8 cellular contexts compared by ENCODE assay signal in genomic region chr21:42097860-42098259, GRCh38. TPM values are rescaled to one million over a fixed set of nuclear protein-coding genes. Genes with fewer than 3 reads are reported as not detected.
DNase-seq lines count a peak whose midpoint lies in the region; ATAC-seq and TF ChIP-seq lines count a peak whose summit lies in the region.

No MANE protein-coding gene starts in this region.

- DNase-seq in DMS79 (lab: John Stamatoyannopoulos, UW), result peak; percentile 56
- DNase-seq in NCI-H2029 (lab: John Stamatoyannopoulos, UW), result peak; percentile 80
- peak in 3 of 4 donors; percentile 36 to 74 (median 38) for DNase-seq in body of pancreas
- no peak for DNase-seq in left lobe of liver (ENCODE audit: low spot score)
- DNase-seq in vagina (ENCODE audit: extremely low spot score in 2 of 2), result no peak
- DNase-seq in neural progenitor cell (ENCODE audit: low spot score), result no peak
- DNase-seq in activated CD4-positive, alpha-beta T cell treated with anti-CD3 and anti-CD28 coated beads, Interleukin-2, amount 50 U/mL, for 48 hours, result no peak

- no peaks in the 10 kb centered on the region for H3F3A ChIP-seq in neural progenitor cell (ENCODE audit: low read depth)

- H3K27ac ChIP-seq in body of pancreas (no peak overlapping the region), vagina (peak overlapping the region; percentile 72), neural progenitor cell (no peak overlapping the region)

- no peak overlapping the region for H3K27ac Mint-ChIP-seq in neural progenitor cell

- H3K4me2 ChIP-seq in neural progenitor cell, result no peak overlapping the region

- no peaks in the 10 kb centered on the region for H3K27me3 ChIP-seq in body of pancreas
- no peaks in the 10 kb centered on the region for H3K27me3 ChIP-seq in vagina
- H3K27me3 ChIP-seq in neural progenitor cell, result no peaks in the 10 kb centered on the region

- peaks cover 8% of the 10 kb centered on the region for H3K27me3 Mint-ChIP-seq in neural progenitor cell (ENCODE audit: insufficient read depth, low read depth)

- H2AFZ ChIP-seq in neural progenitor cell (replicated peaks), result no peak overlapping the region

- peaks cover 14% of the 10 kb centered on the region for H3K4me1 Mint-ChIP-seq in neural progenitor cell

- no peaks in the 10 kb centered on the region for H3K9me3 ChIP-seq in body of pancreas
- H3K9me3 ChIP-seq in vagina, result no peaks in the 10 kb centered on the region
- H3K9me3 ChIP-seq in neural progenitor cell (ENCODE audit: low read depth), result peaks cover 4% of the 10 kb centered on the region

- H3K79me2 ChIP-seq in neural progenitor cell (ENCODE audit: low read depth), result no peaks in the 10 kb centered on the region

- H3K4me3 ChIP-seq in body of pancreas (no peak overlapping the region), vagina (no peak overlapping the region), neural progenitor cell (no peak overlapping the region)

- TF ChIP-seq CTCF in body of pancreas (IDR thresholded peaks at IDR 0.05) (no peak), vagina (IDR thresholded peaks at IDR 0.05) (no peak), neural progenitor cell (IDR thresholded peaks at IDR 0.05) (no peak)

- ATAC-seq in body of pancreas, result peak; percentile 65
- ATAC-seq in left lobe of liver, result peak; percentile 59
- ATAC-seq in GM21786 (IDR thresholded peaks at IDR 0.05; ENCODE audit: unreplicated experiment), result no peak

- H3K4me1 ChIP-seq in body of pancreas (peaks cover 7% of the 10 kb centered on the region), vagina (peaks cover 21% of the 10 kb centered on the region), neural progenitor cell (no peaks in the 10 kb centered on the region)

- H3K9ac ChIP-seq in neural progenitor cell, result no peak overlapping the region

- H3K36me3 ChIP-seq in body of pancreas (replicated peaks in 1 of 2; ENCODE audit: insufficient read depth in 1 of 2, low read depth in 2 of 2) (no peaks in the 10 kb centered on the region), vagina (no peaks in the 10 kb centered on the region), neural progenitor cell (no peaks in the 10 kb centered on the region)

- peaks cover 11% of the 10 kb centered on the region for H3K9me3 Mint-ChIP-seq in neural progenitor cell

- H3K36me3 Mint-ChIP-seq in neural progenitor cell, result peaks cover 4% of the 10 kb centered on the region

- intact Hi-C loops in body of pancreas (cut with DNase I) (no loop called here), vagina (cut with DNase I) (no loop called here)

- H4K20me1 ChIP-seq in neural progenitor cell (ENCODE audit: low read depth), result no peaks in the 10 kb centered on the region

- H3K4me3 Mint-ChIP-seq in neural progenitor cell, result no peak overlapping the region

- WGBS in body of pancreas, 2 donors, result 59 to 63% methylated on average over 7 to 8 of the region's 8 CpGs

- TF ChIP-seq POLR2A in body of pancreas (IDR thresholded peaks at IDR 0.05) (no peak), vagina (IDR thresholded peaks at IDR 0.05) (no peak)

RNA-seq across cellular contexts. Expression of gene UMODL1, which starts 26.7 kb away (rescaled TPM):
- total RNA-seq in body of pancreas (not detected), left lobe of liver (0.18 TPM), vagina (not detected), neural progenitor cell (ENCODE audit: low replicate concordance) (0.09 TPM in 1 of 2 replicates, not detected in the other)

Comparison
In these comparisons a context has a peak if more than half of its experiments do, and no peak if none do; other contexts are left out.
1. DNase-seq: peak in DMS79 (single experiment), NCI-H2029 (single experiment) and body of pancreas (3 of 4); none in left lobe of liver (single experiment), vagina (0 of 2), neural progenitor cell (single experiment) and activated CD4-positive, alpha-beta T cell treated with anti-CD3 and anti-CD28 coated beads, Interleukin-2, amount 50 U/mL, for 48 hours (0 of 2).